ENCODE assay signal across 19 cellular contexts in the genomic region with DNA sequence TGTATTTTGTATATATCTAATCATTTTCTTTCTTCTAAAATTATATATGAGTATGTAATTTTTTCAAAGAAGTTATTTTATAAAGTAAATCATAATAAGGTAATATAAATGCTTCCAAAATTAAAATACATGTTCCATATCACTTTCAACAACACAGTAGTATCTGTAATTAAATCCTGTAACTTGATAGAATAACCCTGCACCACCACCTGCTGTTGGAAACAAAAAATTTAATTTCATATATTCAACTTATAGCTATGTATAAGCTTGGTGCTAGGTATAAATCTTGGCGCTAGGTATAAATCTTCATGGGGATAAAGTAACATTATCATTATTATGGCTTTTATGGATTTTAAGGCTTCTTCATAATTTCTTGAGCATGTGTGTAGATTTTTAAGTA.
A peak's percentile ranks its signal among the peaks of the same experiment; 100 is the strongest.
DNase-seq lines count a peak whose midpoint lies in the region; ATAC-seq and TF ChIP-seq lines count a peak whose summit lies in the region.
"Had no signal": no experiment of that assay in that cellular context is flagged by ENCODE, and none has a peak within 500 bp of the region (broad histone marks: within the 10 kb centered on the region; RNA-seq: fewer than 3 reads in every experiment).

No MANE protein-coding gene starts in this region.

- H3K4me1 ChIP-seq in RWPE2 (ENCODE audit: insufficient read depth, poor library complexity, severe bottlenecking): no peaks in the 10 kb centered on the region
- H3K4me1 ChIP-seq: breast epithelium, transverse colon had no signal

- in situ Hi-C loops in ACHN (cut with HindIII; ENCODE audit: low pct_ligation_motif_present, low pct_unique_long_range_greater_than_20kb, low sequenced_read_pairs): loop anchor here (25.0 kb wide), 1 partner anchor 320 kb away; a partner anchor contains a TSS

- ATAC-seq in RWPE2 (ENCODE audit: low read depth) (no peak), GM19395 (IDR thresholded peaks at IDR 0.05; ENCODE audit: unreplicated experiment) (no peak), GM19351 (IDR thresholded peaks at IDR 0.05; ENCODE audit: unreplicated experiment) (no peak)
- ATAC-seq: Panc1 had no signal

- H3K36me3 ChIP-seq in RWPE2 (ENCODE audit: low read depth): no peaks in the 10 kb centered on the region
- H3K36me3 ChIP-seq: breast epithelium, transverse colon had no signal

- intact Hi-C loops in posterior cingulate gyrus (cut with DNase I): no loop called here

- H3K27ac ChIP-seq in RWPE2 (ENCODE audit: poor library complexity, severe bottlenecking): no peak overlapping the region
- H3K27ac ChIP-seq: breast epithelium, transverse colon had no signal

- H3K4me3 ChIP-seq in RWPE2 (ENCODE audit: severe bottlenecking): no peak overlapping the region
- no peak overlapping the region for H3K4me3 ChIP-seq in fibroblast of villous mesenchyme (ENCODE audit: low read depth, low read length)
- H3K4me3 ChIP-seq: breast epithelium, transverse colon had no signal

- H3K9me3 ChIP-seq in RWPE2 (ENCODE audit: severe bottlenecking): no peaks in the 10 kb centered on the region
- H3K9me3 ChIP-seq: breast epithelium, transverse colon had no signal

- peak; percentile 39 for DNase-seq in ACHN
- DNase-seq in HT-29 (ENCODE audit: low spot score): peak; percentile 20
- no peak for DNase-seq in RWPE2 (ENCODE audit: low spot score)
- no peak for DNase-seq in fibroblast of villous mesenchyme (ENCODE audit: low read depth)
- no peak for DNase-seq in posterior cingulate gyrus
- no peak for DNase-seq in activated effector memory CD4-positive, alpha-beta T cell treated with Interleukin-2 at 50 U/mL for 16 hours
- DNase-seq: activated CD8-positive, alpha-beta memory T cell treated with anti-CD3 and anti-CD28 coated beads, Interleukin-2, amount 50 U/mL, for 4 hours; activated naive CD4-positive, alpha-beta T cell treated with anti-CD3 and anti-CD28 coated beads, Interleukin-2, amount 10 ng/mL, durations not matched to agents 7 days and 5 days; GOT3; immature natural killer cell; mesendoderm; NCI-H1048; NCI-H510A; stimulated activated CD4-positive, alpha-beta T cell treated with anti-CD3 and anti-CD28 coated beads, Interleukin-4, amount 100 ng/mL, for 24 hours; transverse colon had no signal

- no peaks in the 10 kb centered on the region for H3K27me3 ChIP-seq in RWPE2 (ENCODE audit: insufficient read depth, poor library complexity, severe bottlenecking)
- H3K27me3 ChIP-seq: breast epithelium, transverse colon had no signal

- TF ChIP-seq CTCF in RWPE2 (IDR thresholded peaks at IDR 0.05; ENCODE audit: poor library complexity, severe bottlenecking): peak; percentile 17
- TF ChIP-seq CTCF in fibroblast of villous mesenchyme (IDR thresholded peaks at IDR 0.05; ENCODE audit: insufficient read depth, low read depth, low read length): peak; percentile 20

Comparison
In these comparisons a context has a peak if more than half of its experiments do, and no peak if none do; other contexts are left out.
1. DNase-seq: peak in ACHN (single experiment) and HT-29 (single experiment); none in RWPE2 (single experiment), fibroblast of villous mesenchyme (single experiment), posterior cingulate gyrus (0 of 10) and activated effector memory CD4-positive, alpha-beta T cell treated with Interleukin-2 at 50 U/mL for 16 hours (single experiment).